In genomic region chr17:11893862-11894261, GRCh38 we compare ENCODE assay signal across 7 cellular contexts.
"Had no signal": no experiment of that assay in that cellular context is flagged by ENCODE, and none has a peak within 500 bp of the region (broad histone marks: within the 10 kb centered on the region; RNA-seq: fewer than 3 reads in every experiment).

No MANE protein-coding gene starts in this region.

- H3K27ac ChIP-seq: HL-60, KMS-11 had no signal

- DNase-seq: IMR-90, KBM-7, KG1 had no signal

- FAIRE-seq: HepG2, HTR-8/SVneo had no signal

- ATAC-seq: HepG2 had no signal

- H3K4me2 ChIP-seq: KMS-11 had no signal

- H3K9ac ChIP-seq: KMS-11 had no signal
